ENCODE assay signal across 18 cellular contexts in genomic region chr9:21585756-21586752, GRCh38.
DNase-seq lines count a peak whose midpoint lies in the region; ATAC-seq and TF ChIP-seq lines count a peak whose summit lies in the region.
"Had no signal": no experiment of that assay in that cellular context is flagged by ENCODE, and none has a peak within 500 bp of the region (broad histone marks: within the 10 kb centered on the region; RNA-seq: fewer than 3 reads in every experiment).

No MANE protein-coding gene starts in this region.

- peak; percentile 43 for DNase-seq in GM23248
- no peak for DNase-seq in RWPE1 (ENCODE audit: low spot score)
- peak; percentile 68 for DNase-seq in renal cortical epithelial cell (ENCODE audit: low read depth)
- no peak for DNase-seq in OCI-LY7 (ENCODE audit: low spot score)
- DNase-seq in upper lobe of right lung = no peak
- DNase-seq in activated T-cell treated with anti-CD3 and anti-CD28 coated beads, Interleukin-2, amount 50 U/mL, for 1 hour = no peak
- no peak for DNase-seq in NCI-H187 treated with DMSO at 0.1 percent for 48 hours (lab: John Stamatoyannopoulos, UW)
- DNase-seq: adrenal gland; DMS153; head of caudate nucleus; immature natural killer cell; naive thymus-derived CD4-positive, alpha-beta T cell; NCI-H1417; NCI-H226 had no signal

- no peak overlapping the region for H3K4me3 ChIP-seq in GM23248
- H3K4me3 ChIP-seq in OCI-LY7 (ENCODE audit: low read depth, low read length, poor library complexity, severe bottlenecking) = no peak overlapping the region
- no peak overlapping the region for H3K4me3 ChIP-seq in upper lobe of right lung
- H3K4me3 ChIP-seq: adrenal gland; BLaER1 treated with 17β-estradiol and CSF1 and Interleukin-3, amounts not matched to agents 10 nM and 100 nM had no signal

- peak overlapping the region; percentile 27; the same call in 1 of the 2 replicates for H2AFZ ChIP-seq in GM23248
- H2AFZ ChIP-seq in OCI-LY7 (ENCODE audit: low read length) = no peak overlapping the region

- peaks cover 90% of the 10 kb centered on the region for H3K79me2 ChIP-seq in GM23248 (ENCODE audit: insufficient read depth)
- H3K79me2 ChIP-seq in OCI-LY7 (ENCODE audit: insufficient read depth, low read depth, low read length) = no peaks in the 10 kb centered on the region

- in situ Hi-C loops in GM23248 (cut with MboI) = loop anchor here (10.0 kb wide), 1 partner anchor 189 kb away; no protein-coding TSS in a partner anchor

- no TSS peak for BruUV-seq in OCI-LY7 (replicated peaks; lab: Mats Ljungman, UMichigan)

- H3K9me3 ChIP-seq in GM23248 (ENCODE audit: low read depth) (no peaks in the 10 kb centered on the region), OCI-LY7 (ENCODE audit: low read length) (no peaks in the 10 kb centered on the region), upper lobe of right lung (no peaks in the 10 kb centered on the region)
- H3K9me3 ChIP-seq: adrenal gland; BLaER1 treated with 17β-estradiol and CSF1 and Interleukin-3, amounts not matched to agents 10 nM and 100 nM had no signal

- H3F3A ChIP-seq in GM23248 (ENCODE audit: insufficient read depth) = peaks cover 37% of the 10 kb centered on the region

- no peaks in the 10 kb centered on the region for H3K27me3 ChIP-seq in GM23248 (replicated peaks; ENCODE audit: insufficient read depth)
- no peaks in the 10 kb centered on the region for H3K27me3 ChIP-seq in upper lobe of right lung
- H3K27me3 ChIP-seq: adrenal gland; BLaER1 treated with 17β-estradiol and CSF1 and Interleukin-3, amounts not matched to agents 10 nM and 100 nM had no signal

- CTCF ChIA-PET in RWPE1 (lab: Yijun Ruan, JAX) (interaction anchor here (0.5 to 1.0 kb wide), 4 partner anchors 15 to 481 kb away, joined by 3 to 5 read pairs (median 3); no protein-coding TSS in a partner anchor), OCI-LY7 (lab: Charles Lee; ENCODE audit: unreplicated experiment) (no interaction called here)

- H3K9me2 ChIP-seq in GM23248 (ENCODE audit: insufficient read depth) (no peaks in the 10 kb centered on the region; the same call in 1 of the 2 replicates), OCI-LY7 (ENCODE audit: insufficient read depth, low read length) (no peaks in the 10 kb centered on the region)

- peak overlapping the region; percentile 20 for H3K27ac ChIP-seq in GM23248
- peak overlapping the region; percentile 33; the same call in 1 of the 2 replicates for H3K27ac ChIP-seq in RWPE1
- H3K27ac ChIP-seq in OCI-LY7 (ENCODE audit: low read depth, low read length, poor library complexity, severe bottlenecking) = no peak overlapping the region
- no peak overlapping the region for H3K27ac ChIP-seq in upper lobe of right lung
- H3K27ac ChIP-seq: adrenal gland; BLaER1 treated with 17β-estradiol and CSF1 and Interleukin-3, amounts not matched to agents 10 nM and 100 nM; KMS-11 had no signal

- H3K36me3 ChIP-seq in GM23248 (ENCODE audit: low read depth) (no peaks in the 10 kb centered on the region), OCI-LY7 (ENCODE audit: insufficient read depth, low read length) (no peaks in the 10 kb centered on the region), upper lobe of right lung (no peaks in the 10 kb centered on the region)
- H3K36me3 ChIP-seq: adrenal gland; BLaER1 treated with 17β-estradiol and CSF1 and Interleukin-3, amounts not matched to agents 10 nM and 100 nM had no signal

- WGBS in GM23248 (ENCODE audit: low coverage in 1 of 2, low lambda C conversion rate in 2 of 2, missing lambda C conversion rate in 2 of 2), 2 experiments = 89 to 91% methylated on average over 6 of the region's 6 CpGs

- POLR2A ChIA-PET in RWPE1 (lab: Yijun Ruan, JAX; ENCODE audit: low non-redundant PET) (interaction anchor here (1.5 kb wide), 1 partner anchor 98 kb away, joined by 3 read pairs; no protein-coding TSS in a partner anchor), OCI-LY7 (lab: Charles Lee) (no interaction called here)

- H4K20me1 ChIP-seq in GM23248 (ENCODE audit: insufficient read depth) (no peaks in the 10 kb centered on the region), OCI-LY7 (ENCODE audit: insufficient read depth, low read length) (no peaks in the 10 kb centered on the region)
- H4K20me1 ChIP-seq: BLaER1 treated with 17β-estradiol and CSF1 and Interleukin-3, amounts not matched to agents 10 nM and 100 nM had no signal

- peak; percentile 67 for ATAC-seq in esophagus mucosa
- no peak for ATAC-seq in upper lobe of right lung
- ATAC-seq: activated CD4-positive, CD25-positive, alpha-beta regulatory T cell treated with anti-CD3 and anti-CD28 coated beads, Interleukin-2, amount 50 U/mL, for 24 hours; naive thymus-derived CD4-positive, alpha-beta T cell had no signal

- intact Hi-C loops in OCI-LY7 (cut with micrococcal nuclease; ENCODE audit: unreplicated experiment) = no loop called here
- intact Hi-C loops in upper lobe of right lung (cut with DNase I) = no loop called here

- no peak overlapping the region for H3K9ac ChIP-seq in GM23248
- H3K9ac ChIP-seq: BLaER1 treated with 17β-estradiol and CSF1 and Interleukin-3, amounts not matched to agents 10 nM and 100 nM; KMS-11 had no signal

- H3K4me2 ChIP-seq in GM23248 (ENCODE audit: unreplicated experiment) = no peak overlapping the region
- H3K4me2 ChIP-seq in OCI-LY7 (ENCODE audit: low read length) = no peak overlapping the region
- H3K4me2 ChIP-seq: BLaER1 treated with 17β-estradiol and CSF1 and Interleukin-3, amounts not matched to agents 10 nM and 100 nM; KMS-11 had no signal

- peaks cover 65% of the 10 kb centered on the region for H3K4me1 ChIP-seq in GM23248 (ENCODE audit: insufficient read depth)
- no peaks in the 10 kb centered on the region for H3K4me1 ChIP-seq in OCI-LY7 (ENCODE audit: insufficient read depth, low read length, poor library complexity, severe bottlenecking)
- H3K4me1 ChIP-seq in upper lobe of right lung = no peaks in the 10 kb centered on the region
- H3K4me1 ChIP-seq: adrenal gland had no signal

- TF ChIP-seq CTCF in RWPE1 (conservative IDR thresholded peaks at IDR 0.05; ENCODE audit: low read depth) = peak; percentile 31; the same call in 1 of the 2 replicates
- TF ChIP-seq CTCF in OCI-LY7 (conservative IDR thresholded peaks at IDR 0.05; ENCODE audit: low read length) = no peak
- no peak for TF ChIP-seq CTCF in upper lobe of right lung (IDR thresholded peaks at IDR 0.05)

Comparison
In these comparisons a context has a peak if more than half of its experiments do, and no peak if none do; other contexts are left out.
1. DNase-seq: peak in GM23248 (single experiment) and renal cortical epithelial cell (single experiment); none in RWPE1 (single experiment), OCI-LY7 (single experiment), upper lobe of right lung (single experiment), activated T-cell treated with anti-CD3 and anti-CD28 coated beads, Interleukin-2, amount 50 U/mL, for 1 hour (single experiment) and NCI-H187 treated with DMSO at 0.1 percent for 48 hours (single experiment).
2. H3K27ac ChIP-seq: peak in GM23248 (single experiment) and RWPE1 (single experiment); none in OCI-LY7 (single experiment) and upper lobe of right lung (single experiment).